Comparison of ENCODE assay signal across 28 cellular contexts in genomic region chr7:135648235-135648634, GRCh38. TPM values are rescaled to one million over a fixed set of nuclear protein-coding genes. Genes with fewer than 3 reads are reported as not detected.
DNase-seq lines count a peak whose midpoint lies in the region; ATAC-seq, FAIRE-seq and TF ChIP-seq lines count a peak whose summit lies in the region.
"Had no signal": no experiment of that assay in that cellular context is flagged by ENCODE, and none has a peak within 500 bp of the region (broad histone marks: within the 10 kb centered on the region; RNA-seq: fewer than 3 reads in every experiment).

No MANE protein-coding gene starts in this region.

- no peak overlapping the region for H3K27ac Mint-ChIP-seq in neural progenitor cell
- H3K27ac Mint-ChIP-seq: CD14-positive monocyte; CD4-positive, alpha-beta memory T cell; CD4-positive, CD25-positive, alpha-beta regulatory T cell; CD8-positive, alpha-beta memory T cell had no signal

- H3K27me3 ChIP-seq in A673 (replicated peaks; ENCODE audit: insufficient read depth, low read depth, low read length, poor library complexity): no peaks in the 10 kb centered on the region
- H3K27me3 ChIP-seq in K562 (ENCODE audit: control insufficient read depth in 2 of 2, insufficient read depth in 2 of 2, low read length in 2 of 2): no peaks in the 10 kb centered on the region
- H3K27me3 ChIP-seq in neural progenitor cell: no peaks in the 10 kb centered on the region
- H3K27me3 ChIP-seq: BE2C, BLaER1 had no signal

- TF ChIP-seq RAD21 in K562 (CRISPR knock-in tag; conservative IDR thresholded peaks at IDR 0.05 in 1 of 2, IDR thresholded peaks at IDR 0.05 in 1 of 2): no peak

- H3K36me3 ChIP-seq in A673 (ENCODE audit: insufficient read depth, low read length, poor library complexity, severe bottlenecking) (peaks cover 58% of the 10 kb centered on the region), SK-N-MC (ENCODE audit: insufficient read depth, low read length) (peaks cover 59% of the 10 kb centered on the region), K562 (ENCODE audit: control insufficient read depth, insufficient read depth, low read length) (peaks cover 67% of the 10 kb centered on the region), neural progenitor cell (peaks cover 24% of the 10 kb centered on the region)

- H3K9ac ChIP-seq in SK-N-MC (ENCODE audit: insufficient read length) (peak overlapping the region; percentile 26), K562 (ENCODE audit: insufficient read depth in 1 of 2, low read depth in 2 of 2, low read length in 2 of 2) (no peak overlapping the region), neural progenitor cell (no peak overlapping the region)
- H3K9ac ChIP-seq: BLaER1 had no signal

- H3K27ac ChIP-seq in A673 (ENCODE audit: low read depth, low read length, poor library complexity, severe bottlenecking) (peak overlapping the region; percentile 25), SK-N-MC (peak overlapping the region; percentile 74), K562 (ENCODE audit: extremely low read depth, low read depth, low read length) (no peak overlapping the region), neural progenitor cell (peak overlapping the region; percentile 64)
- H3K27ac ChIP-seq: A549, BLaER1 had no signal

- CTCF ChIA-PET in A673 (lab: Charles Lee): no interaction called here
- CTCF ChIA-PET in K562 (lab: Yijun Ruan, JAX; ENCODE audit: low intra/inter-chr PET ratio): no interaction called here

- POLR2A ChIA-PET in A673 (lab: Charles Lee; ENCODE audit: low non-redundant PET): no interaction called here
- POLR2A ChIA-PET in K562 (lab: Yijun Ruan, JAX): no interaction called here

- DNase-seq in A673 (ENCODE audit: low spot score) (no peak), SK-N-MC (ENCODE audit: low read depth, low spot score) (no peak), K562 (ENCODE audit: extremely low read depth in 1 of 4, low spot score in 3 of 4) (no peak), neural progenitor cell (ENCODE audit: low spot score) (no peak), SHP77 treated with DMSO at 0.1 percent for 48 hours (lab: John Stamatoyannopoulos, UW) (no peak)
- no peak for DNase-seq in activated T-cell treated with anti-CD3 and anti-CD28 coated beads, Interleukin-2, amount 50 U/mL, for 48 hours
- DNase-seq: 8988T; ACHN; BE2C; C1 segment of cervical spinal cord; CD4-positive, alpha-beta memory T cell; CD4-positive, CD25-positive, alpha-beta regulatory T cell; CD8-positive, alpha-beta memory T cell; COR-L47; DMS 273 treated with DMSO at 0.1 percent for 48 hours; DMS153; DMS53; DMS79; DND-41; EL; GDM1 had no signal

- TF ChIP-seq CTCF in A673 (conservative IDR thresholded peaks at IDR 0.05; ENCODE audit: low read depth, low read length) (no peak), K562 (IDR thresholded peaks at IDR 0.05 in 2 of 3, conservative IDR thresholded peaks at IDR 0.05 in 1 of 3; ENCODE audit: insufficient read depth in 2 of 3, low read depth in 1 of 3, low read length in 3 of 3) (no peak), neural progenitor cell (IDR thresholded peaks at IDR 0.05) (no peak)

- intact Hi-C loops in A673 (cut with micrococcal nuclease; ENCODE audit: unreplicated experiment) (no loop called here), K562 (cut with micrococcal nuclease) (loop anchor here (5.0 to 10.0 kb wide), 2 partner anchors 136 to 233 kb away; partner anchors contain the start of gene CNOT4)

- BruUV-seq in A673 (replicated peaks; lab: Mats Ljungman, UMichigan) (no TSS peak), K562 (replicated peaks; lab: Mats Ljungman, UMichigan) (no TSS peak)

- H4K20me1 ChIP-seq in K562 (replicated peaks; ENCODE audit: control insufficient read depth, insufficient read depth, low read length) (peaks cover 6% of the 10 kb centered on the region; the same call in 1 of the 2 replicates), neural progenitor cell (ENCODE audit: low read depth) (no peaks in the 10 kb centered on the region)
- H4K20me1 ChIP-seq: BLaER1 had no signal

- H3K4me2 ChIP-seq in K562 (ENCODE audit: insufficient read depth, low read length) (no peak overlapping the region), neural progenitor cell (no peak overlapping the region)
- H3K4me2 ChIP-seq: A549, BLaER1 had no signal

- H3K4me3 Mint-ChIP-seq in neural progenitor cell: no peak overlapping the region
- H3K4me3 Mint-ChIP-seq: CD14-positive monocyte; CD4-positive, alpha-beta memory T cell; CD4-positive, CD25-positive, alpha-beta regulatory T cell; CD8-positive, alpha-beta memory T cell had no signal

- H3K9me3 Mint-ChIP-seq in neural progenitor cell: no peaks in the 10 kb centered on the region
- H3K9me3 Mint-ChIP-seq: CD14-positive monocyte; CD4-positive, alpha-beta memory T cell; CD8-positive, alpha-beta memory T cell had no signal

- WGBS in K562 (ENCODE audit: insufficient coverage, low coverage, missing lambda C conversion rate): 96% methylated on average over 7 of the region's 7 CpGs

- no peaks in the 10 kb centered on the region for H3K9me3 ChIP-seq in A673 (ENCODE audit: low read depth, low read length, poor library complexity, severe bottlenecking)
- no peaks in the 10 kb centered on the region for H3K9me3 ChIP-seq in SK-N-MC (ENCODE audit: low read depth, low read length)
- H3K9me3 ChIP-seq in K562 (replicated peaks; ENCODE audit: control insufficient read depth, insufficient read depth, low read depth, low read length): no peaks in the 10 kb centered on the region
- no peaks in the 10 kb centered on the region for H3K9me3 ChIP-seq in neural progenitor cell (ENCODE audit: low read depth)
- H3K9me3 ChIP-seq: A549, BE2C, BLaER1 had no signal

- H3K4me3 ChIP-seq in A673 (ENCODE audit: low read depth, low read length, poor library complexity, severe bottlenecking) (no peak overlapping the region), SK-N-MC (no peak overlapping the region), K562 (no peak overlapping the region), neural progenitor cell (no peak overlapping the region)
- H3K4me3 ChIP-seq: A549, BLaER1, GM12878 had no signal

- H3K36me3 Mint-ChIP-seq in neural progenitor cell: peaks cover 16% of the 10 kb centered on the region

- H3K27me3 Mint-ChIP-seq in neural progenitor cell (ENCODE audit: insufficient read depth, low read depth): peaks cover 2% of the 10 kb centered on the region
- H3K27me3 Mint-ChIP-seq: CD4-positive, alpha-beta memory T cell; CD4-positive, CD25-positive, alpha-beta regulatory T cell; CD8-positive, alpha-beta memory T cell had no signal

- H3K9me1 ChIP-seq in K562 (ENCODE audit: control insufficient read depth, insufficient read depth, low read length): no peaks in the 10 kb centered on the region

- FAIRE-seq in K562 (lab: Jason Lieb, UNC): no peak
- FAIRE-seq: A549, GM12878, GM12892 had no signal

- H3K4me1 ChIP-seq in A673 (ENCODE audit: insufficient read depth, low read length, poor library complexity, severe bottlenecking) (no peaks in the 10 kb centered on the region), K562 (replicated peaks in 1 of 2; ENCODE audit: control insufficient read depth in 2 of 2, insufficient read depth in 2 of 2, low read length in 2 of 2) (peaks cover 10% of the 10 kb centered on the region in 2 experiments; a peak in 3 of 5 replicates), neural progenitor cell (peaks cover 4% of the 10 kb centered on the region)
- H3K4me1 ChIP-seq: A549, BLaER1 had no signal

- TF ChIP-seq POLR2A in K562 (conservative IDR thresholded peaks at IDR 0.05): no peak

- no peak for TF ChIP-seq EP300 in K562 (IDR thresholded peaks at IDR 0.05; ENCODE audit: low read length)

- H3F3A ChIP-seq in neural progenitor cell (ENCODE audit: low read depth): no peaks in the 10 kb centered on the region

- H3K4me1 Mint-ChIP-seq in neural progenitor cell: peaks cover 9% of the 10 kb centered on the region

- no peak for ATAC-seq in K562
- no peak for ATAC-seq in esophagus mucosa
- no peak for ATAC-seq in GM18519 (IDR thresholded peaks at IDR 0.05; ENCODE audit: low FRiP score, unreplicated experiment)
- ATAC-seq: A549, GM12878 had no signal

- in situ Hi-C loops in K562 (cut with MboI): loop anchor here (10.0 kb wide), 1 partner anchor 363 kb away; no protein-coding TSS in a partner anchor

- H3K79me2 ChIP-seq in K562 (ENCODE audit: control insufficient read depth, insufficient read depth, low read length) (no peaks in the 10 kb centered on the region), neural progenitor cell (ENCODE audit: low read depth) (no peaks in the 10 kb centered on the region)

- H2AFZ ChIP-seq in K562 (ENCODE audit: low read depth, low read length) (no peak overlapping the region), neural progenitor cell (replicated peaks) (no peak overlapping the region)

TF ChIP-seq in K562, 482 proteins besides CTCF, POLR2A, EP300 and RAD21 (continues in another document):
- TF ChIP-seq DIDO1 (tag; IDR thresholded peaks at IDR 0.05; ENCODE audit: low read depth) (no peak), ZNF384 (IDR thresholded peaks at IDR 0.05; ENCODE audit: low read depth, low read length) (no peak)

RNA-seq across cellular contexts. Expression of gene STMP1, which starts 14.1 kb away (rescaled TPM):
- total RNA-seq in A673 (2021): 32.1 and 33.4 TPM in 2 replicates
- 23.9 and 54.4 TPM in 2 replicates for total RNA-seq in K562 (2011; cell fraction: chromatin; rRNA removed; ENCODE audit: low replicate concordance)
- 18.5 and 19.9 TPM in 2 replicates for total RNA-seq in K562 (2011; cell fraction: nucleolus; rRNA removed)
- total RNA-seq in K562 (2011; cell fraction: nucleoplasm; rRNA removed): 44.6 and 66.5 TPM in 2 replicates
- 10.6 and 18.5 TPM in 2 replicates for total RNA-seq in K562 (2014; rRNA removed)
- total RNA-seq in K562 (2014; rRNA removed; fragmentation: Illumina TruSeq; extraction: Trizol): 47.8 and 54.0 TPM in 2 replicates
- total RNA-seq in K562 (2015; rRNA removed; fragmentation: Illumina TruSeq; extraction: Trizol): 35.1 and 36.5 TPM in 2 replicates
- total RNA-seq in K562 (2021): 56.8 and 59.8 TPM in 2 replicates
- 58.4 and 66.1 TPM in 2 replicates for polyA plus RNA-seq in K562 (2011; rRNA removed)
- 16.5 and 48.0 TPM in 2 replicates for polyA plus RNA-seq in K562 (2011; cell fraction: cytosol; rRNA removed)
- polyA plus RNA-seq in K562 (2011; cell fraction: nucleus; rRNA removed): 17.4 and 32.2 TPM in 2 replicates
- polyA plus RNA-seq in K562 (2012): 66.4 and 79.0 TPM in 2 replicates
- polyA plus RNA-seq in K562 (2014; fragmentation: Illumina TruSeq; extraction: Trizol): 57.9 and 67.7 TPM in 2 replicates
- 100 to 1,000 TPM; 175 to 249 TPM for polyA plus RNA-seq in K562 (2014; fragmentation: Nextera tagmentation; extraction: Ambion mirVana)
- polyA plus RNA-seq in K562 (2014; rRNA removed): 41.5 and 53.9 TPM in 2 replicates
- 35.3 and 55.2 TPM in 2 replicates for polyA minus RNA-seq in K562 (2011; rRNA and poly(A)+ RNA removed)
- 21.3 and 22.6 TPM in 2 replicates for polyA minus RNA-seq in K562 (2011; cell fraction: cytosol; rRNA and poly(A)+ RNA removed)
- polyA minus RNA-seq in K562 (2011; cell fraction: nucleus; rRNA and poly(A)+ RNA removed): 18.3 and 36.7 TPM in 2 replicates
- total RNA-seq in neural progenitor cell (ENCODE audit: low replicate concordance): 26.4 and 30.4 TPM in 2 replicates
- 45.4 TPM for total RNA-seq in esophagus mucosa
